Comparison of ENCODE assay signal across 16 cellular contexts in the genomic region with DNA sequence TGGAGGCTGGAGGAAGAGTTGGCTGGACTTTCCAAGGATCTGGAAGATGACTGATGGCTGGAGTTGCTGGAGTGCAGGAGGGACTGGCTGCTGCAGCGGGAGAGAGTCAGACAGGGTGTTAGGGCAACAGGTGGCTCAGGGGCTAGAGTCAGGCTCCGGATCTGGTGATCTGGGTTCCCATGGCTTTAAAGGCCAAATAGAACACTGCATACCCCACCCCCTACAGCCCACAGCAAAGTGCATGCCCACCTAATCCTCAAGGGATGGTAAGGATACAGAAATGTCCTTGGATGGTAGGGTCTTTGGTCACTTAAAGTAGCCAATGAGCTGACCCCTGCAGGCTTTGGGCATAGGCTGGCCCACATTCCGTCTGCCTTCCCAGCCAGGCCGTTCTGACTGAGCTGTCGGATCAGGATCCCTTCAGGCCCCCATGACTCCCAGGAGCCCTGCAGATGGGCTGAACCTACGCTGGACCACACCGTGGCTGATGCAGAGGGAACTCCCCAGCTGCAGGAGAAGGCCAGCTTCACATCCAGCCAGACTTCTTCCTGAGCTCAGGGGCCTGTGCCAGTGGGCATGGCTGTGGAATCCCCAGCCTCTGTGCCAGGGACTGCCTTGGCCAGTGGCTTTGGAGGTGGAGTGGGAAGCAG. TPM values are rescaled to one million over a fixed set of nuclear protein-coding genes. Genes with fewer than 3 reads are reported as not detected.
DNase-seq lines count a peak whose midpoint lies in the region; ATAC-seq, FAIRE-seq and TF ChIP-seq lines count a peak whose summit lies in the region.
"Had no signal": no experiment of that assay in that cellular context is flagged by ENCODE, and none has a peak within 500 bp of the region (broad histone marks: within the 10 kb centered on the region; RNA-seq: fewer than 3 reads in every experiment).

No MANE protein-coding gene starts in this region.

- H3K4me1 Mint-ChIP-seq in central memory CD8-positive, alpha-beta T cell: peaks cover 76% of the 10 kb centered on the region

- ATAC-seq in A549 (no peak), IMR-90 (ENCODE audit: low read depth) (no peak), GM21423 (IDR thresholded peaks at IDR 0.05; ENCODE audit: unreplicated experiment) (no peak), GM18502 (IDR thresholded peaks at IDR 0.05; ENCODE audit: poor library complexity, unreplicated experiment) (no peak)
- no peak for ATAC-seq in central memory CD8-positive, alpha-beta T cell (replicated peaks; ENCODE audit: extremely low read depth, poor library complexity, severe bottlenecking)
- ATAC-seq: natural killer cell; stimulated activated naive CD8-positive, alpha-beta T cell treated with anti-CD3 and anti-CD28 coated beads, Interleukin-15, Interleukin-2, amounts not matched to agents 100 U/mL and 50 U/mL, for 24 hours had no signal

- peaks cover 2% of the 10 kb centered on the region for H3K36me3 Mint-ChIP-seq in central memory CD8-positive, alpha-beta T cell (ENCODE audit: insufficient read depth)
- H3K36me3 Mint-ChIP-seq: natural killer cell had no signal

- H3K27me3 ChIP-seq in IMR-90 (ENCODE audit: control insufficient read depth, insufficient read depth, low read length) (no peaks in the 10 kb centered on the region), osteoblast (ENCODE audit: insufficient read depth, low read length) (no peaks in the 10 kb centered on the region)
- H3K27me3 ChIP-seq: adrenal gland had no signal

- peaks cover 0 to 25% of the 10 kb centered on the region in 2 experiments; a peak in 3 of 4 replicates for H3K79me1 ChIP-seq in IMR-90 (ENCODE audit: low read depth in 1 of 2, low read length in 2 of 2)

- H3K4me1 ChIP-seq in A549 (peaks cover 98% of the 10 kb centered on the region), IMR-90 (ENCODE audit: control insufficient read depth, insufficient read depth, low read length) (peaks cover 51% of the 10 kb centered on the region), osteoblast (ENCODE audit: insufficient read depth, low read length) (peaks cover 51% of the 10 kb centered on the region)
- H3K4me1 ChIP-seq: adrenal gland had no signal

- peak overlapping the region; percentile 81 for H2AK5ac ChIP-seq in IMR-90 (ENCODE audit: low read depth, low read length)

- peak overlapping the region; percentile 61 for H3K4me2 ChIP-seq in A549
- H3K4me2 ChIP-seq in IMR-90 (ENCODE audit: low read depth, low read length): no peak overlapping the region
- H3K4me2 ChIP-seq in osteoblast (ENCODE audit: insufficient read depth, low read length): no peak overlapping the region

- peak overlapping the region; percentile 97 for H3K56ac ChIP-seq in IMR-90 (ENCODE audit: extremely low read depth, insufficient read depth, low read length)

- H3K4ac ChIP-seq in IMR-90 (ENCODE audit: low read depth, low read length): peak overlapping the region; percentile 99

- intact Hi-C loops in IMR-90 (cut with micrococcal nuclease): no loop called here

- DNase-seq in A549 (ENCODE audit: low read depth in 1 of 2, low spot score in 1 of 2): no peak
- DNase-seq in IMR-90: no peak
- DNase-seq in central memory CD8-positive, alpha-beta T cell (ENCODE audit: low spot score in 2 of 2): no peak
- DNase-seq in osteoblast (ENCODE audit: insufficient read length, low spot score, missing footprints): no peak
- no peak for DNase-seq in GM20000 (ENCODE audit: low spot score)
- no peak for DNase-seq in T-helper 9 cell
- DNase-seq: adrenal gland; hippocampal formation; natural killer cell; NCI-H2107; stimulated activated naive CD8-positive, alpha-beta T cell treated with anti-CD3 and anti-CD28 coated beads, Interleukin-15, Interleukin-2, amounts not matched to agents 100 U/mL and 50 U/mL, for 24 hours had no signal

- no peak for TF ChIP-seq POLR2A in A549 (IDR thresholded peaks at IDR 0.05; ENCODE audit: low read length)
- TF ChIP-seq POLR2A in IMR-90 (IDR thresholded peaks at IDR 0.05; ENCODE audit: low read depth, low read length): no peak

- H3K79me2 ChIP-seq in osteoblast (ENCODE audit: insufficient read depth, low read length): no peaks in the 10 kb centered on the region

- H3K36me3 ChIP-seq in IMR-90 (ENCODE audit: control insufficient read depth, insufficient read depth, low read length) (no peaks in the 10 kb centered on the region), osteoblast (ENCODE audit: insufficient read depth, low read length) (no peaks in the 10 kb centered on the region)
- H3K36me3 ChIP-seq: adrenal gland had no signal

- peak overlapping the region; percentile 90 to 98 for H4K8ac ChIP-seq in IMR-90 (ENCODE audit: low read depth in 2 of 2, low read length in 2 of 2)

- TF ChIP-seq RAD21 in A549 (conservative IDR thresholded peaks at IDR 0.05 in 1 of 2, IDR thresholded peaks at IDR 0.05 in 1 of 2): no peak
- no peak for TF ChIP-seq RAD21 in IMR-90 (IDR thresholded peaks at IDR 0.05; ENCODE audit: low read length)

- peaks cover 48% of the 10 kb centered on the region for H3K9me1 ChIP-seq in IMR-90 (ENCODE audit: insufficient read depth, low read length)

- H3K18ac ChIP-seq in IMR-90 (ENCODE audit: low read depth, low read length): peak overlapping the region; percentile 96

- H3K27ac ChIP-seq in A549: peak overlapping the region; percentile 96 to 97
- peak overlapping the region; percentile 89 for H3K27ac ChIP-seq in IMR-90 (ENCODE audit: insufficient read depth, low read length)
- H3K27ac ChIP-seq in osteoblast (ENCODE audit: low read depth, low read length): peak overlapping the region; percentile 97

- H3K23ac ChIP-seq in IMR-90 (ENCODE audit: low read depth, low read length): peak overlapping the region; percentile 98

- WGBS in A549 (ENCODE audit: missing lambda C conversion rate): 86% methylated on average over 7 of the region's 7 CpGs
- 80% methylated on average over 2 of the region's 7 CpGs; no CpG with 5 or more reads in 1 of the 2 experiments for WGBS in IMR-90 (ENCODE audit: extremely low coverage in 2 of 2, insufficient read length in 1 of 2), 2 experiments

- H2AFZ ChIP-seq in IMR-90 (replicated peaks; ENCODE audit: low read length, poor library complexity) (peak overlapping the region; percentile 71), osteoblast (ENCODE audit: low read length) (no peak overlapping the region)

- no peak for FAIRE-seq in A549 (lab: Jason Lieb, UNC)
- FAIRE-seq: GM18507 had no signal

- dilution Hi-C loops in IMR-90 (cut with HindIII; ENCODE audit: low sequenced_read_pairs, unreplicated experiment): no loop called here

- POLR2A ChIA-PET in A549 (lab: Yijun Ruan, JAX): interaction anchor here (0.6 to 4.7 kb wide), 11 partner anchors 7 to 417 kb away, joined by 3 to 42 read pairs (median 7); no protein-coding TSS in a partner anchor
- POLR2A ChIA-PET in IMR-90 (lab: Charles Lee; ENCODE audit: unreplicated experiment): no interaction called here

- peak overlapping the region; percentile 100 for H4K91ac ChIP-seq in IMR-90 (ENCODE audit: insufficient read depth, low read depth, low read length)

- no TSS peak for BruUV-seq in IMR-90 (replicated peaks; lab: Mats Ljungman, UMichigan)

- peak overlapping the region; percentile 68 for H4K5ac ChIP-seq in IMR-90 (ENCODE audit: low read depth, low read length)

- H3K9me3 Mint-ChIP-seq in central memory CD8-positive, alpha-beta T cell: no peaks in the 10 kb centered on the region
- H3K9me3 Mint-ChIP-seq: natural killer cell had no signal

- H4K20me1 ChIP-seq in IMR-90 (ENCODE audit: insufficient read depth, low read length) (no peaks in the 10 kb centered on the region), osteoblast (ENCODE audit: insufficient read depth, low read length) (no peaks in the 10 kb centered on the region)

- H2BK120ac ChIP-seq in IMR-90 (ENCODE audit: low read depth, low read length): peak overlapping the region; percentile 100

- no peak overlapping the region for H3K4me3 Mint-ChIP-seq in central memory CD8-positive, alpha-beta T cell
- H3K4me3 Mint-ChIP-seq: natural killer cell had no signal

- H2BK20ac ChIP-seq in IMR-90 (ENCODE audit: low read depth, low read length): peak overlapping the region; percentile 100

- TF ChIP-seq CTCF in A549 (IDR thresholded peaks at IDR 0.05) (no peak), IMR-90 (conservative IDR thresholded peaks at IDR 0.05; ENCODE audit: low read depth, low read length) (no peak), osteoblast (IDR thresholded peaks at IDR 0.05; ENCODE audit: extremely low read depth, low read depth, low read length) (no peak), GM20000 (IDR thresholded peaks at IDR 0.05; ENCODE audit: extremely low read depth, missing control alignments) (no peak)

- peak overlapping the region; percentile 74 for H3K27ac Mint-ChIP-seq in central memory CD8-positive, alpha-beta T cell (ENCODE audit: low read depth)
- H3K27ac Mint-ChIP-seq: natural killer cell had no signal

- no peaks in the 10 kb centered on the region for H3K27me3 Mint-ChIP-seq in central memory CD8-positive, alpha-beta T cell

- CTCF ChIA-PET in A549 (lab: Yijun Ruan, JAX) (interaction anchor here (0.8 to 15.5 kb wide), 14 partner anchors 8 to 170 kb away, joined by 3 to 379 read pairs (median 4); a partner anchor contains a TSS), IMR-90 (lab: Yijun Ruan, JAX) (interaction anchor here (0.9 kb wide), 1 partner anchor 11 kb away, joined by 3 read pairs; no protein-coding TSS in a partner anchor)

- no peak for TF ChIP-seq EP300 in A549 (IDR thresholded peaks at IDR 0.05)

- peak overlapping the region; percentile 40 for H3K9ac ChIP-seq in IMR-90 (ENCODE audit: low read depth, low read length)

- H3K14ac ChIP-seq in IMR-90 (replicated peaks; ENCODE audit: low read depth, low read length): peak overlapping the region; percentile 96

- H3K9me3 ChIP-seq in A549: no peaks in the 10 kb centered on the region
- no peaks in the 10 kb centered on the region for H3K9me3 ChIP-seq in IMR-90 (ENCODE audit: control insufficient read depth, insufficient read depth, low read length)
- H3K9me3 ChIP-seq in osteoblast (ENCODE audit: low read depth, low read length): no peaks in the 10 kb centered on the region
- H3K9me3 ChIP-seq: adrenal gland had no signal

- in situ Hi-C loops in IMR-90 (cut with MboI; ENCODE audit: low sequenced_read_pairs): no loop called here

- H3K4me3 ChIP-seq in A549: no peak overlapping the region
- no peak overlapping the region for H3K4me3 ChIP-seq in IMR-90 (ENCODE audit: insufficient read depth, low read depth, low read length)
- H3K4me3 ChIP-seq in osteoblast (ENCODE audit: insufficient read depth, low read length): no peak overlapping the region
- H3K4me3 ChIP-seq: adrenal gland, coronary artery had no signal

- peak overlapping the region; percentile 96; the same call in 2 of the 3 replicates for H2BK15ac ChIP-seq in IMR-90 (ENCODE audit: low read depth, low read length)

- peak overlapping the region; percentile 99 for H2BK5ac ChIP-seq in IMR-90 (ENCODE audit: low read depth, low read length, poor library complexity, severe bottlenecking)

- H2AK9ac ChIP-seq in IMR-90 (replicated peaks; ENCODE audit: low read depth, low read length, poor library complexity): peak overlapping the region; percentile 22

RNA-seq across cellular contexts. Expression of a gene that starts 13.9 kb away (rescaled TPM):
- 24.2 and 45.9 TPM in 2 replicates for polyA plus RNA-seq in A549 (2011; rRNA removed)
- polyA plus RNA-seq in A549 (2012; cell fraction: cytosol; rRNA removed): 18.0 and 30.2 TPM in 2 replicates
- 83.8 and 125 TPM in 2 replicates for polyA plus RNA-seq in A549 (2012; cell fraction: nucleus; rRNA removed)
- 61.6 to 75.9 TPM (median 73.5 TPM) in 3 replicates for polyA plus RNA-seq in A549 (2017; fragmentation: RNase III; extraction: RNeasy Plus Mini Kit Qiagen cat#74134 plus additional on column Dnase treatment)
- polyA minus RNA-seq in A549 (2011; rRNA and poly(A)+ RNA removed): 62.8 and 79.7 TPM in 2 replicates
- 0.28 TPM in 1 of 2 replicates, not detected in the other for total RNA-seq in IMR-90 (2012; rRNA removed)
- 0.07 TPM in 1 of 2 replicates, not detected in the other for polyA plus RNA-seq in IMR-90 (2012; rRNA removed)
- 0.07 and 0.08 TPM in 2 replicates for polyA plus RNA-seq in IMR-90 (2012; cell fraction: cytosol; rRNA removed)
- polyA plus RNA-seq in IMR-90 (2012; cell fraction: nucleus; rRNA removed; ENCODE audit: low replicate concordance): 0.33 and 0.57 TPM in 2 replicates
- under 0.01 and 0.29 TPM in 2 replicates for total RNA-seq in osteoblast
- polyA plus RNA-seq: right cardiac atrium had no signal

RNA-seq across cellular contexts. Expression of a gene that starts 44.2 kb away (rescaled TPM):
- 1,080 and 1,577 TPM in 2 replicates for polyA plus RNA-seq in A549 (2011; rRNA removed)
- polyA plus RNA-seq in A549 (2012; cell fraction: cytosol; rRNA removed): 1,069 and 1,422 TPM in 2 replicates
- polyA plus RNA-seq in A549 (2012; cell fraction: nucleus; rRNA removed): 982 and 1,044 TPM in 2 replicates
- polyA plus RNA-seq in A549 (2017; fragmentation: RNase III; extraction: RNeasy Plus Mini Kit Qiagen cat#74134 plus additional on column Dnase treatment): 1,501 to 1,941 TPM (median 1,829 TPM) in 3 replicates
- 1,444 and 1,452 TPM in 2 replicates for polyA minus RNA-seq in A549 (2011; rRNA and poly(A)+ RNA removed)
- 257 and 308 TPM in 2 replicates for total RNA-seq in IMR-90 (2012; rRNA removed)
- polyA plus RNA-seq in IMR-90 (2012; rRNA removed): 1,187 TPM in 2 replicates
- 1,397 and 1,707 TPM in 2 replicates for polyA plus RNA-seq in IMR-90 (2012; cell fraction: cytosol; rRNA removed)
- 452 and 510 TPM in 2 replicates for polyA plus RNA-seq in IMR-90 (2012; cell fraction: nucleus; rRNA removed; ENCODE audit: low replicate concordance)
- 666 and 801 TPM in 2 replicates for total RNA-seq in osteoblast
